16 cellular contexts compared by ENCODE assay signal in the genomic region with DNA sequence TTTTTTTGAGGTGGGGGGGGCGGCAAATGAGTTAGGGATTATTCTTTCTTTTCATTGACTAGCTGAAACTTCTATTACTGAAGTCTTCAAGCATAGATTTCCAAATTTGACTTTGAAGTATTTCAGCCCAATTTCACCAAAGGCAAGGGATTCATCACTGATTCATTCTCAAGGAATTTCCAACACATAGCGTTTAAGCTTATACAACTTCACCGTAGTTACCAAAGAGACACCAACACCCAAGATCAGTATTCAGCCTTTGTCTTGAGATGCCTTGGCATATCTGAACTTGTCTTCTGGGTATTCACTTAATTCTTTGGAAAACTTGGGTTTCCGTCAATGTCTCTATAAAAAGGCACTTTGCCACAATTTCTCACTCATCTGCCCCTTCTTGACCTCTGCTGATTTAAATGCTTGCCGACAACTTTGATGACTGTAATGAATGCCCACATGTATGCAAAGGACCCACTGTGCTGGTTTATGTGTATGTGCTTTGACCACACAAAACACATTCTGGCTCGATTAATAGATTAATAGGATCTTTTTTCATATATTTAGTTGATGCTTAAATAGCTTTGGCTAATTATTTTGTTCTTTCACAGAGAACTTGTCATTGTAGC. TPM values are rescaled to one million over a fixed set of nuclear protein-coding genes. Genes with fewer than 3 reads are reported as not detected.
DNase-seq lines count a peak whose midpoint lies in the region; ATAC-seq and TF ChIP-seq lines count a peak whose summit lies in the region.
"Had no signal": no experiment of that assay in that cellular context is flagged by ENCODE, and none has a peak within 500 bp of the region (broad histone marks: within the 10 kb centered on the region; RNA-seq: fewer than 3 reads in every experiment).

No MANE protein-coding gene starts in this region.

- peaks cover 27% of the 10 kb centered on the region for H3K36me3 Mint-ChIP-seq in T-helper 2 cell treated with Interferon-gamma antibody and Interleukin-4, amounts not matched to agents 5 μg/mL and 100 μg/mL, for 36 hours (ENCODE audit: low read depth)

- peaks cover 5% of the 10 kb centered on the region for H3K27me3 Mint-ChIP-seq in T-helper 2 cell treated with Interferon-gamma antibody and Interleukin-4, amounts not matched to agents 5 μg/mL and 100 μg/mL, for 36 hours (ENCODE audit: low read depth)

- H3K4me3 ChIP-seq in Panc1 (ENCODE audit: low read depth in 2 of 2, low read length in 2 of 2): no peak overlapping the region
- H3K4me3 ChIP-seq: GM12878, SJCRH30 had no signal

- no peak for ATAC-seq in Panc1
- ATAC-seq in HG03039 (IDR thresholded peaks at IDR 0.05; ENCODE audit: unreplicated experiment): no peak
- ATAC-seq: GM12878; stimulated activated naive CD8-positive, alpha-beta T cell treated with anti-CD3 and anti-CD28 coated beads, Interleukin-15, Interleukin-2, amounts not matched to agents 100 U/mL and 50 U/mL, for 24 hours had no signal

- BruUV-seq in Panc1 (replicated peaks; lab: Mats Ljungman, UMichigan): no TSS peak

- peaks cover 10% of the 10 kb centered on the region for H3K4me1 Mint-ChIP-seq in T-helper 2 cell treated with Interferon-gamma antibody and Interleukin-4, amounts not matched to agents 5 μg/mL and 100 μg/mL, for 36 hours (ENCODE audit: low read depth)

- no peaks in the 10 kb centered on the region for H3K27me3 ChIP-seq in Panc1 (ENCODE audit: control insufficient read depth, insufficient read depth, low read length)
- H3K27me3 ChIP-seq: SJCRH30 had no signal

- no peaks in the 10 kb centered on the region for H3K9me3 Mint-ChIP-seq in T-helper 2 cell treated with Interferon-gamma antibody and Interleukin-4, amounts not matched to agents 5 μg/mL and 100 μg/mL, for 36 hours

- H3K9me3 ChIP-seq in Panc1 (ENCODE audit: control insufficient read depth, insufficient read depth, low read depth, low read length): peaks cover 14% of the 10 kb centered on the region
- H3K9me3 ChIP-seq: SJCRH30 had no signal

- DNase-seq in EH (ENCODE audit: low read depth) (peak; percentile 89), Panc1 (ENCODE audit: low read depth, low spot score) (no peak), epithelial cell of prostate (ENCODE audit: low read depth, low spot score) (peak; percentile 71), pulmonary artery endothelial cell (ENCODE audit: low read depth, low spot score) (peak; percentile 19), NOMO-1 treated with dmso at 0.1 percent for 144 hours (lab: John Stamatoyannopoulos, UW; ENCODE audit: unreplicated experiment) (no peak), NCI-H526 (lab: John Stamatoyannopoulos, UW) (no peak)
- DNase-seq in T-helper 2 cell treated with Interferon-gamma antibody and Interleukin-4, amounts not matched to agents 5 μg/mL and 100 μg/mL, for 36 hours (ENCODE audit: low spot score): no peak
- DNase-seq: activated CD4-positive, CD25-positive, alpha-beta regulatory T cell; MM.1S; NCI-H446; SJCRH30; stimulated activated CD4-positive, alpha-beta T cell treated with anti-CD3 and anti-CD28 coated beads, Interleukin-4, amount 100 ng/mL, for 1 hour; stimulated activated naive CD8-positive, alpha-beta T cell treated with anti-CD3 and anti-CD28 coated beads, Interleukin-15, Interleukin-2, amounts not matched to agents 100 U/mL and 50 U/mL, for 24 hours had no signal

- H3K4me3 Mint-ChIP-seq in T-helper 2 cell treated with Interferon-gamma antibody and Interleukin-4, amounts not matched to agents 5 μg/mL and 100 μg/mL, for 36 hours: no peak overlapping the region

- peak overlapping the region; percentile 100 for H3K27ac ChIP-seq in Panc1 (ENCODE audit: low read length)
- peak overlapping the region; percentile 92 for H3K27ac ChIP-seq in epithelial cell of prostate
- H3K27ac ChIP-seq: parathyroid adenoma, SJCRH30 had no signal

- peaks cover 2% of the 10 kb centered on the region; the same call in 1 of the 2 replicates for H3K36me3 ChIP-seq in Panc1 (ENCODE audit: control insufficient read depth, insufficient read depth, low read length)
- H3K36me3 ChIP-seq: SJCRH30 had no signal

- no peak overlapping the region for H3K27ac Mint-ChIP-seq in T-helper 2 cell treated with Interferon-gamma antibody and Interleukin-4, amounts not matched to agents 5 μg/mL and 100 μg/mL, for 36 hours

- intact Hi-C loops in Panc1 (cut with micrococcal nuclease; ENCODE audit: unreplicated experiment): loop anchor here (2.0 to 10.0 kb wide), 6 partner anchors 82 to 547 kb away; a partner anchor contains a TSS

- H3K4me1 ChIP-seq in Panc1 (ENCODE audit: control insufficient read depth, insufficient read depth, low read length): peaks cover 22% of the 10 kb centered on the region
- H3K4me1 ChIP-seq: parathyroid adenoma had no signal

- no peak for TF ChIP-seq CTCF in Panc1 (IDR thresholded peaks at IDR 0.05)

- POLR2A ChIA-PET in Panc1 (lab: Charles Lee): interaction anchor here (0.7 to 1.7 kb wide), 2 partner anchors 12 to 457 kb away, joined by 16 to 17 read pairs; no protein-coding TSS in a partner anchor

- in situ Hi-C loops in Panc1 (cut with HindIII; ENCODE audit: low pct_unique_long_range_greater_than_20kb, low sequenced_read_pairs): no loop called here

- CTCF ChIA-PET in Panc1 (lab: Charles Lee): interaction anchor here (0.6 to 1.4 kb wide), 4 partner anchors 247 to 1125 kb away, joined by 3 to 15 read pairs (median 4); no protein-coding TSS in a partner anchor

RNA-seq across cellular contexts. Expression of a gene that starts 49.6 kb away (rescaled TPM):
- 99.4 TPM for total RNA-seq in Panc1 (2021; ENCODE audit: unreplicated experiment)
- 84.1 TPM for polyA plus RNA-seq in Panc1 (2012; ENCODE audit: insufficient read length)
- total RNA-seq in pulmonary artery endothelial cell: 94.1 and 106 TPM in 2 replicates

Comparison
In these comparisons a context has a peak if more than half of its experiments do, and no peak if none do; other contexts are left out.
1. DNase-seq: peak in EH (single experiment), epithelial cell of prostate (single experiment) and pulmonary artery endothelial cell (single experiment); none in Panc1 (single experiment), NOMO-1 treated with dmso at 0.1 percent for 144 hours (single experiment), NCI-H526 (0 of 2) and T-helper 2 cell treated with Interferon-gamma antibody and Interleukin-4, amounts not matched to agents 5 μg/mL and 100 μg/mL, for 36 hours (single experiment).